Comparison of ENCODE assay signal across 14 cellular contexts in the genomic region with DNA sequence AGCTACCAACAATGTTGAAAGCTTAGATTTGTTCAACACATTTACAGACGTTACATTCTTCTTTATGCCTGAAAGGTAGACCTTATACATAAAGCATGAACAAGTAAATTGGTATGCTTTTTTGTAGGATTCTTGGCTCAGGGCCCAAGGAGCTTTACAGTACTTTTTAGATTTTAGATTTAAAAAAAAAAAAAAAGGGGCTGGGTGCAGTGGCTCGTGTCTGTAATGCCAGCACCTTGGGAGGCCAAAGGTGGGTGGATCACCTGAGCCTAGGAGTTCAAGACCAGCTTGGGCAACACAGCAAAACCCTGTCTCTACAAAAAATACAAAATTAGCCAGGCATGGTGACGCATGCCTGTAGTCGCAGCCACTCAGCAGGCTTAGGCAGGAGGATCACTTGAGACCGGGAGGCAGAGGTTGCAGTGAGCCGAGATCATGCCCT. TPM values are rescaled to one million over a fixed set of nuclear protein-coding genes. Genes with fewer than 3 reads are reported as not detected.
A peak's percentile ranks its signal among the peaks of the same experiment; 100 is the strongest.
DNase-seq lines count a peak whose midpoint lies in the region; ATAC-seq, FAIRE-seq and TF ChIP-seq lines count a peak whose summit lies in the region.
"Had no signal": no experiment of that assay in that cellular context is flagged by ENCODE, and none has a peak within 500 bp of the region (broad histone marks: within the 10 kb centered on the region; RNA-seq: fewer than 3 reads in every experiment).

No MANE protein-coding gene starts in this region.

- H3K27ac ChIP-seq in PC-3 (ENCODE audit: low read length) (no peak overlapping the region), epithelial cell of prostate (peak overlapping the region; percentile 40)
- H3K27ac ChIP-seq: PC-9 had no signal

- no peaks in the 10 kb centered on the region for H3K27me3 Mint-ChIP-seq in nephron progenitor cell (ENCODE audit: low read depth, poor library complexity)
- H3K27me3 Mint-ChIP-seq: T-cell had no signal

- BruUV-seq in PC-3 (replicated peaks; lab: Mats Ljungman, UMichigan): no TSS peak

- no peaks in the 10 kb centered on the region for H3K4me1 ChIP-seq in PC-3 (ENCODE audit: insufficient read depth, low read length)

- CTCF ChIA-PET in PC-3 (lab: Charles Lee): no interaction called here

- POLR2A ChIA-PET in PC-3 (lab: Charles Lee; ENCODE audit: unreplicated experiment): no interaction called here

- no peak for ATAC-seq in PC-3
- ATAC-seq: stimulated activated effector memory CD8-positive, alpha-beta T cell treated with anti-CD3 and anti-CD28 coated beads, Interleukin-12 subunit alpha, Interleukin-12 subunit beta, amount 100 ng/mL, for 72 hours; T-cell had no signal

- peaks cover 26% of the 10 kb centered on the region for H3K4me1 Mint-ChIP-seq in nephron progenitor cell

- H3K27ac Mint-ChIP-seq in nephron progenitor cell: peak overlapping the region; percentile 78
- H3K27ac Mint-ChIP-seq: stimulated activated effector memory CD8-positive, alpha-beta T cell treated with anti-CD3 and anti-CD28 coated beads, Interleukin-12 subunit alpha, Interleukin-12 subunit beta, amount 100 ng/mL, for 72 hours; T-cell had no signal

- H3K4me3 ChIP-seq in PC-3 (ENCODE audit: low read length): no peak overlapping the region
- H3K4me3 ChIP-seq: PC-9 had no signal

- H3K4me3 Mint-ChIP-seq in nephron progenitor cell: no peak overlapping the region
- H3K4me3 Mint-ChIP-seq: stimulated activated effector memory CD8-positive, alpha-beta T cell treated with anti-CD3 and anti-CD28 coated beads, Interleukin-12 subunit alpha, Interleukin-12 subunit beta, amount 100 ng/mL, for 72 hours; T-cell had no signal

- H3K36me3 ChIP-seq in PC-3 (ENCODE audit: low read depth, low read length): 0 out of 2 replicates have a peak, but pooled peaks cover 2% of the 10 kb centered on the region

- 0 out of 2 replicates have a peak, but pooled peaks cover 4% of the 10 kb centered on the region for H4K20me1 ChIP-seq in PC-3 (ENCODE audit: low read length)

- FAIRE-seq in GM12891 (lab: Jason Lieb, UNC): peak; percentile 26

- intact Hi-C loops in PC-3 (cut with micrococcal nuclease): no loop called here

- H3K9ac ChIP-seq in PC-3 (ENCODE audit: low read length): no peak overlapping the region

- H2AFZ ChIP-seq in PC-3 (ENCODE audit: low read length): no peak overlapping the region
- H2AFZ ChIP-seq: PC-9 had no signal

- H3K4me2 ChIP-seq in PC-3 (ENCODE audit: low read length): no peak overlapping the region
- H3K4me2 ChIP-seq: PC-9 had no signal

- TF ChIP-seq POLR2A in GM12891 (IDR thresholded peaks at IDR 0.05; ENCODE audit: low read depth, low read length): no peak

- DNase-seq in GM12891 (ENCODE audit: insufficient read length, low spot score): no peak
- DNase-seq in PC-3: peak; percentile 32
- DNase-seq in epithelial cell of prostate (ENCODE audit: low read depth, low spot score): no peak
- no peak for DNase-seq in nephron progenitor cell
- DNase-seq in NCI-H1694 (lab: John Stamatoyannopoulos, UW): no peak
- no peak for DNase-seq in GM13977 (ENCODE audit: low spot score)
- no peak for DNase-seq in NCI-H345 treated with DMSO at 0.1 percent for 48 hours (lab: John Stamatoyannopoulos, UW; ENCODE audit: unreplicated experiment)
- no peak for DNase-seq in epidermal melanocyte (ENCODE audit: insufficient read length, low spot score)
- DNase-seq: NCI-H1436; NCI-H524; stimulated activated CD4-positive, alpha-beta T cell treated with anti-CD3 and anti-CD28 coated beads, Interleukin-2, amount 100 ng/mL, for 48 hours; T-cell had no signal

- H3K9me2 ChIP-seq in PC-3 (replicated peaks; ENCODE audit: low read length): no peaks in the 10 kb centered on the region

- H3K9me3 ChIP-seq in PC-3 (ENCODE audit: low read length): no peaks in the 10 kb centered on the region

- TF ChIP-seq CTCF in PC-3 (conservative IDR thresholded peaks at IDR 0.05; ENCODE audit: low read depth, low read length) (no peak), nephron progenitor cell (IDR thresholded peaks at IDR 0.05) (no peak), GM13977 (IDR thresholded peaks at IDR 0.05; ENCODE audit: extremely low read depth, insufficient read depth, missing control alignments) (no peak)

- peaks cover 75% of the 10 kb centered on the region for H3K79me2 ChIP-seq in PC-3 (ENCODE audit: low read length)

- peaks cover 12% of the 10 kb centered on the region for H3K9me3 Mint-ChIP-seq in nephron progenitor cell
- H3K9me3 Mint-ChIP-seq: stimulated activated effector memory CD8-positive, alpha-beta T cell treated with anti-CD3 and anti-CD28 coated beads, Interleukin-12 subunit alpha, Interleukin-12 subunit beta, amount 100 ng/mL, for 72 hours had no signal

- H3K36me3 Mint-ChIP-seq in nephron progenitor cell (ENCODE audit: low read depth): peaks cover 67% of the 10 kb centered on the region

- in situ Hi-C loops in GM13977 (cut with MboI; ENCODE audit: low pct_unique_long_range_greater_than_20kb, low sequenced_read_pairs, unreplicated experiment): no loop called here

- H3F3A ChIP-seq in PC-3 (ENCODE audit: low read length, unreplicated experiment): no peaks in the 10 kb centered on the region

- H3K27me3 ChIP-seq in PC-3 (ENCODE audit: low read length): no peaks in the 10 kb centered on the region

TF ChIP-seq in GM12891, 5 proteins besides CTCF, POLR2A, EP300 and RAD21:
- TF ChIP-seq PAX5 (IDR thresholded peaks at IDR 0.05; ENCODE audit: insufficient read depth, low read length, severe bottlenecking): no peak
- no peak for TF ChIP-seq SPI1 (IDR thresholded peaks at IDR 0.05; ENCODE audit: low read depth, low read length)
- no peak for TF ChIP-seq TAF1 (IDR thresholded peaks at IDR 0.05; ENCODE audit: low read depth, low read length)
- TF ChIP-seq POU2F2 (IDR thresholded peaks at IDR 0.05; ENCODE audit: low read depth, low read length): no peak
- TF ChIP-seq POLR2AphosphoS5 (IDR thresholded peaks at IDR 0.05; ENCODE audit: low read depth, low read length): no peak

RNA-seq across cellular contexts. Expression of gene MEF2A, which starts 39.7 kb away (rescaled TPM):
- polyA plus RNA-seq in GM12891 (2012; ENCODE audit: low read depth, missing spikeins): 15.0 TPM
- total RNA-seq in PC-3 (2014; rRNA removed): 16.5 and 21.3 TPM in 2 replicates
